Comparison of ENCODE assay signal across 1 cellular context in genomic region chr16:55046146-55046460, GRCh38.
TF ChIP-seq lines count a peak whose summit lies in the region.

No MANE protein-coding gene starts in this region.

TF ChIP-seq in GM23338, 12 proteins besides CTCF, POLR2A, EP300 and RAD21:
- TF ChIP-seq ZNF114 (CRISPR knock-in tag; IDR thresholded peaks at IDR 0.05) (no peak), STAT1 (IDR thresholded peaks at IDR 0.05; ENCODE audit: unreplicated experiment) (no peak), JUNB (IDR thresholded peaks at IDR 0.05; ENCODE audit: unreplicated experiment) (no peak), REST (IDR thresholded peaks at IDR 0.05; ENCODE audit: unreplicated experiment) (no peak), EZH2 (IDR thresholded peaks at IDR 0.05; ENCODE audit: low read depth, unreplicated experiment) (no peak), ZNF331 (CRISPR knock-in tag; IDR thresholded peaks at IDR 0.05; ENCODE audit: low read depth) (no peak), ETS1 (IDR thresholded peaks at IDR 0.05) (no peak), NANOG (IDR thresholded peaks at IDR 0.05; ENCODE audit: borderline replicate concordance) (no peak), CREB1 (CRISPR knock-in tag; IDR thresholded peaks at IDR 0.05; ENCODE audit: low read depth) (no peak)
